Comparison of ENCODE assay signal across 14 cellular contexts in the genomic region with DNA sequence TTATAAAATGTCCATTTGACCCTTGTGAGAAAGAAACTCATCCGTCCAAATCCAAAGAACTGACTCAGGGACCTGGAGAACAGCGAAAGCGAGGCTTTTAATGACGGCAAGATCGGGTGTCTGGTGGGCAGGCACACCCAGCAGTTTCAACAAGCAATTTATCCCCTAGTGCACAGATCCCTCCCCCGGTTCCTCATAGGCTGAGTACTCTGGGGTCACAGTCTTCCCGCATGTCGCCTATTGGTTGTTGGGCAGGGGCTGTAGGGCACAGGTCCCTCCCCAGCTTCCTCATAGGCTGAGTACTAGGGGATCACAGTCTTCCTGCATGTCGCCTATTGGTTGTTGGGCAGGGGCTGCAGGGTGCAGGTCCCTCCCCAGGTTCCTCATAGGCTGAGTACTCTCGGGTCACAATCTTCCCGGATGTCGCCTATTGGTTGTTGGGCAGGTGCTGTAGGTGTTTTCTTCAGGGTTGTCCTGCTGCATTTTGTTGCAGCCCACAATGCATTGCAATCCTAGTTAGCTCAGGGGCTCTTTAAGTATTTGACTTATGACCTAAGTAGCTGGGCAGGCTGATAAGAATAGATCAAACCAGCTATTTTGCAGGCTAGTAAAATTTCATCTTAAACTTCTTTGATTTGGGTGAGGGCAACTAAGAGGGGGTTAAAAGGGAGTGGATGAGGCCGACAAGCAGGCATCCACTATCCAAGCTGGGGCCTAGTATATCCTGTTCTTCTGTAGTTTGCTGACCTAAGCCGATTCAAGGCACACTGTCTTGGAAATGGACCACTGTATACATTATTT. TPM values are rescaled to one million over a fixed set of nuclear protein-coding genes. Genes with fewer than 3 reads are reported as not detected.
A peak's percentile ranks its signal among the peaks of the same experiment; 100 is the strongest.
DNase-seq lines count a peak whose midpoint lies in the region; ATAC-seq and TF ChIP-seq lines count a peak whose summit lies in the region.
"Had no signal": no experiment of that assay in that cellular context is flagged by ENCODE, and none has a peak within 500 bp of the region (broad histone marks: within the 10 kb centered on the region; RNA-seq: fewer than 3 reads in every experiment).

No MANE protein-coding gene starts in this region.

- H3K4me1 ChIP-seq in Karpas-422 (ENCODE audit: low read length) (no peaks in the 10 kb centered on the region), RWPE2 (ENCODE audit: insufficient read depth, poor library complexity, severe bottlenecking) (no peaks in the 10 kb centered on the region), mesendoderm (ENCODE audit: control insufficient read depth, low read depth, low read length) (no peaks in the 10 kb centered on the region)

- H3K9me3 ChIP-seq in Karpas-422 (ENCODE audit: low read length): no peaks in the 10 kb centered on the region
- H3K9me3 ChIP-seq in RWPE2 (ENCODE audit: severe bottlenecking): no peaks in the 10 kb centered on the region

- ATAC-seq in RWPE2 (ENCODE audit: low read depth) (0 out of 3 replicates have a peak, but pooled peaks have one; percentile 28), GM21825 (IDR thresholded peaks at IDR 0.05; ENCODE audit: unreplicated experiment) (no peak)
- ATAC-seq: stimulated activated naive B cell treated with anti-CD40 and anti-IgM and Interleukin-4, amounts not matched to agents 10 μg/mL and 1 μg/mL and 100 μg/mL, for 72 hours had no signal

- no peak overlapping the region for H3K56ac ChIP-seq in mesendoderm (ENCODE audit: low read length)

- H3K4me3 Mint-ChIP-seq in Calu3 (ENCODE audit: low read depth, unreplicated experiment): no peak overlapping the region
- H3K4me3 Mint-ChIP-seq: stimulated activated naive B cell treated with anti-CD40 and anti-IgM and Interleukin-4, amounts not matched to agents 10 μg/mL and 1 μg/mL and 100 μg/mL, for 72 hours had no signal

- WGBS in mesendoderm (ENCODE audit: extremely low coverage, insufficient coverage, low lambda C conversion rate): no CpG with 5 or more reads among the region's 14 CpGs

- intact Hi-C loops in Calu3 (cut with micrococcal nuclease; ENCODE audit: unreplicated experiment): no loop called here

- H3K36me3 Mint-ChIP-seq in Calu3 (ENCODE audit: insufficient read depth, unreplicated experiment): no peaks in the 10 kb centered on the region
- H3K36me3 Mint-ChIP-seq: stimulated activated naive B cell treated with anti-CD40 and anti-IgM and Interleukin-4, amounts not matched to agents 10 μg/mL and 1 μg/mL and 100 μg/mL, for 72 hours had no signal

- H2BK15ac ChIP-seq in mesendoderm (replicated peaks; ENCODE audit: low read depth): no peak overlapping the region

- no peak for TF ChIP-seq CTCF in RWPE2 (IDR thresholded peaks at IDR 0.05; ENCODE audit: poor library complexity, severe bottlenecking)
- no peak for TF ChIP-seq CTCF in Calu3 (IDR thresholded peaks at IDR 0.05; ENCODE audit: unreplicated experiment)

- no peak overlapping the region for H3K27ac Mint-ChIP-seq in Calu3 (ENCODE audit: unreplicated experiment)
- H3K27ac Mint-ChIP-seq: stimulated activated naive B cell treated with anti-CD40 and anti-IgM and Interleukin-4, amounts not matched to agents 10 μg/mL and 1 μg/mL and 100 μg/mL, for 72 hours had no signal

- no peak overlapping the region for H2AK5ac ChIP-seq in mesendoderm (ENCODE audit: low read length)

- H3K27me3 ChIP-seq in Karpas-422 (ENCODE audit: low read length) (no peaks in the 10 kb centered on the region), RWPE2 (ENCODE audit: insufficient read depth, poor library complexity, severe bottlenecking) (peaks cover 34% of the 10 kb centered on the region), mesendoderm (ENCODE audit: insufficient read depth, low read length, poor library complexity) (peaks cover 16% of the 10 kb centered on the region)

- H3K79me2 ChIP-seq in Karpas-422 (ENCODE audit: low read length) (no peaks in the 10 kb centered on the region), mesendoderm (ENCODE audit: control insufficient read depth, insufficient read depth, low read length) (no peaks in the 10 kb centered on the region)

- H4K20me1 ChIP-seq in Karpas-422 (ENCODE audit: insufficient read depth, low read depth, low read length): no peaks in the 10 kb centered on the region

- CTCF ChIA-PET in Calu3 (lab: Charles Lee): interaction anchor here (0.6 kb wide), 1 partner anchor 59 kb away, joined by 3 read pairs; no protein-coding TSS in a partner anchor

- DNase-seq in NCI-H146 (lab: John Stamatoyannopoulos, UW) (peak; percentile 36), NCI-H146 treated with DMSO at 0.1 percent for 48 hours (lab: John Stamatoyannopoulos, UW; ENCODE audit: unreplicated experiment) (no peak), Karpas-422 (peak; percentile 71), RWPE2 (ENCODE audit: low spot score) (no peak), mesendoderm (peak; percentile 75), T-helper 1 cell (no peak), Calu3 (no peak)
- DNase-seq: activated gamma-delta T cell; mammary epithelial cell; NCI-H1105 treated with DMSO at 0.1 percent for 48 hours; stimulated activated naive B cell treated with anti-CD40 and anti-IgM and Interleukin-4, amounts not matched to agents 10 μg/mL and 1 μg/mL and 100 μg/mL, for 72 hours had no signal

- no peaks in the 10 kb centered on the region for H3K9me2 ChIP-seq in Karpas-422 (replicated peaks; ENCODE audit: insufficient read depth, low read length)

- no peak overlapping the region for H2AFZ ChIP-seq in Karpas-422 (ENCODE audit: low read length)

- H3K4me3 ChIP-seq in Karpas-422 (ENCODE audit: low read length) (no peak overlapping the region), RWPE2 (ENCODE audit: severe bottlenecking) (no peak overlapping the region), mesendoderm (ENCODE audit: low read length) (no peak overlapping the region)
- H3K4me3 ChIP-seq: coronary artery had no signal

- H3K27ac ChIP-seq in Karpas-422 (ENCODE audit: low read length): no peak overlapping the region
- no peak overlapping the region for H3K27ac ChIP-seq in RWPE2 (ENCODE audit: poor library complexity, severe bottlenecking)
- no peak overlapping the region for H3K27ac ChIP-seq in mesendoderm (ENCODE audit: low read depth, low read length)
- H3K27ac ChIP-seq: coronary artery had no signal

- H3K9ac ChIP-seq in Karpas-422 (ENCODE audit: low read length) (no peak overlapping the region), mesendoderm (ENCODE audit: low read length) (no peak overlapping the region)

- H3K18ac ChIP-seq in mesendoderm (ENCODE audit: low read length): no peak overlapping the region

- H4K5ac ChIP-seq in mesendoderm (ENCODE audit: low read length): no peak overlapping the region

- peaks cover 41% of the 10 kb centered on the region for H3K27me3 Mint-ChIP-seq in Calu3 (ENCODE audit: unreplicated experiment)

- H2BK5ac ChIP-seq in mesendoderm (ENCODE audit: low read length): no peak overlapping the region

- no peaks in the 10 kb centered on the region for H3K9me3 Mint-ChIP-seq in Calu3 (ENCODE audit: low read depth, unreplicated experiment)
- H3K9me3 Mint-ChIP-seq: stimulated activated naive B cell treated with anti-CD40 and anti-IgM and Interleukin-4, amounts not matched to agents 10 μg/mL and 1 μg/mL and 100 μg/mL, for 72 hours had no signal

- H4K8ac ChIP-seq in mesendoderm (ENCODE audit: low read depth, low read length): no peak overlapping the region

- H3K4me1 Mint-ChIP-seq in Calu3 (ENCODE audit: low read depth, unreplicated experiment): no peaks in the 10 kb centered on the region

- H3K23ac ChIP-seq in mesendoderm (ENCODE audit: low read length): no peak overlapping the region

- no peak overlapping the region for H3K4ac ChIP-seq in mesendoderm (ENCODE audit: low read depth, low read length)

- H3K36me3 ChIP-seq in Karpas-422 (ENCODE audit: insufficient read depth, low read length): no peaks in the 10 kb centered on the region
- H3K36me3 ChIP-seq in RWPE2 (ENCODE audit: low read depth): no peaks in the 10 kb centered on the region
- H3K36me3 ChIP-seq in mesendoderm (ENCODE audit: control insufficient read depth, insufficient read depth, low read length): no peaks in the 10 kb centered on the region

- BruUV-seq in Calu3 (replicated peaks; lab: Mats Ljungman, UMichigan): no TSS peak

- no peaks in the 10 kb centered on the region for H3K79me1 ChIP-seq in mesendoderm (ENCODE audit: low read length)

- no peak overlapping the region for H3K4me2 ChIP-seq in Karpas-422 (ENCODE audit: low read depth, low read length, poor library complexity, severe bottlenecking)
- no peak overlapping the region for H3K4me2 ChIP-seq in mesendoderm (ENCODE audit: low read length)

- H2BK120ac ChIP-seq in mesendoderm (ENCODE audit: low read depth, low read length): no peak overlapping the region

RNA-seq across cellular contexts. Expression of gene UTS2R, which starts 3.6 kb away (rescaled TPM):
- total RNA-seq in Karpas-422 (2014; rRNA removed; shearing (Covaris generic); ENCODE audit: low replicate concordance): not detected in 2 replicates
- 0.07 TPM for polyA plus RNA-seq in mesendoderm (2013, experiment 1 of 2)
- 0.06 TPM for polyA plus RNA-seq in mesendoderm (2013, experiment 2 of 2)
- not detected in 2 replicates for total RNA-seq in Calu3 (2022)
- total RNA-seq: frontal cortex, mammary epithelial cell had no signal
- polyA plus RNA-seq: mammary epithelial cell had no signal

RNA-seq across cellular contexts. Expression of gene TEX19, which starts 8.9 kb away (rescaled TPM):
- 0.34 and 2.3 TPM in 2 replicates for total RNA-seq in Karpas-422 (2014; rRNA removed; shearing (Covaris generic); ENCODE audit: low replicate concordance)
- 0.51 TPM for polyA plus RNA-seq in mesendoderm (2013, experiment 1 of 2)
- 0.32 TPM for polyA plus RNA-seq in mesendoderm (2013, experiment 2 of 2)
- total RNA-seq in Calu3 (2022): not detected in 2 replicates
- total RNA-seq: frontal cortex, mammary epithelial cell had no signal
- polyA plus RNA-seq: mammary epithelial cell had no signal

RNA-seq across cellular contexts. Expression of gene SECTM1, which starts 34.4 kb away (rescaled TPM):
- 0.72 TPM in 1 of 2 replicates, not detected in the other for total RNA-seq in Karpas-422 (2014; rRNA removed; shearing (Covaris generic); ENCODE audit: low replicate concordance)
- 0.03 TPM for polyA plus RNA-seq in mesendoderm (2013, experiment 1 of 2)
- polyA plus RNA-seq in mesendoderm (2013, experiment 2 of 2): 0.01 TPM
- total RNA-seq in Calu3 (2022): 10.4 and 13.4 TPM in 2 replicates

RNA-seq across cellular contexts. Expression of gene HEXD, which starts 50.2 kb away (rescaled TPM):
- 21.7 and 55.7 TPM in 2 replicates for total RNA-seq in Karpas-422 (2014; rRNA removed; shearing (Covaris generic); ENCODE audit: low replicate concordance)
- polyA plus RNA-seq in mesendoderm (2013, experiment 1 of 2): 7.0 TPM
- polyA plus RNA-seq in mesendoderm (2013, experiment 2 of 2): 6.5 TPM
- 30.7 and 36.0 TPM in 2 replicates for total RNA-seq in Calu3 (2022)

RNA-seq across cellular contexts. Expression of gene OGFOD3, which starts 50.5 kb away (rescaled TPM):
- total RNA-seq in Karpas-422 (2014; rRNA removed; shearing (Covaris generic); ENCODE audit: low replicate concordance): 14.8 and 17.9 TPM in 2 replicates
- polyA plus RNA-seq in mesendoderm (2013, experiment 1 of 2): 11.8 TPM
- polyA plus RNA-seq in mesendoderm (2013, experiment 2 of 2): 11.8 TPM
- total RNA-seq in Calu3 (2022): 29.0 and 38.0 TPM in 2 replicates

Comparison
In these comparisons a context has a peak if more than half of its experiments do, and no peak if none do; other contexts are left out.
1. DNase-seq: peak in NCI-H146 (single experiment), Karpas-422 (single experiment) and mesendoderm (single experiment); none in NCI-H146 treated with DMSO at 0.1 percent for 48 hours (single experiment), RWPE2 (single experiment), T-helper 1 cell (0 of 5) and Calu3 (single experiment).